In the genomic region with DNA sequence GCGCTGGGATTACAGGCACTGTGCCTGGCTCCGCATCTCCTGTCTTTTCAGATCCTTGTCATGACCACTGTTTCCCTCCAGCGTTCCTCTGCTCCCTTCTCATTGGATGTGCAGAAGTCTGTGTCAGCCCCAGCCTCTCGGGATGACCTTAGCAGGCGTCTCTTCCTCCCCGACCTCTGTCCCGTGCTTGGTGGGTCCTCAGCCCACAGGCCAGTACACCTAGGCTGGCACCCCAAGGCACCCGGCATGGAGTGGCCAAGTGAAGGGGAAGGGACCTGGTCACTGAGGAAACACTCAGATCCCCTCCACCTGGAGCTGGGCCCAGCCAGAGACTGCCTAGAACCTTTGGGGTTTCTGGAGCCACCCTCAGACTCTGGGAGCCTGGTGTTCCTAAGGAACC, we compare ENCODE assay signal across 19 cellular contexts. TPM values are rescaled to one million over a fixed set of nuclear protein-coding genes. Genes with fewer than 3 reads are reported as not detected.
DNase-seq lines count a peak whose midpoint lies in the region; ATAC-seq and TF ChIP-seq lines count a peak whose summit lies in the region.
"Had no signal": no experiment of that assay in that cellular context is flagged by ENCODE, and none has a peak within 500 bp of the region (broad histone marks: within the 10 kb centered on the region; RNA-seq: fewer than 3 reads in every experiment).

No MANE protein-coding gene starts in this region.

- intact Hi-C loops in natural killer cell (cut with micrococcal nuclease) = no loop called here

- no peaks in the 10 kb centered on the region for H3K4me1 ChIP-seq in neural progenitor cell
- no peaks in the 10 kb centered on the region for H3K4me1 ChIP-seq in osteoblast (ENCODE audit: insufficient read depth, low read length)
- H3K4me1 ChIP-seq: A549; BLaER1 treated with 17β-estradiol and CSF1 and Interleukin-3, amounts not matched to agents 10 nM and 100 nM; Caco-2 had no signal

- H3K4me3 Mint-ChIP-seq in neural progenitor cell (no peak overlapping the region), natural killer cell (no peak overlapping the region)
- no peak overlapping the region for H3K4me3 Mint-ChIP-seq in stimulated activated effector memory CD8-positive, alpha-beta T cell treated with anti-CD3 and anti-CD28 coated beads, Interleukin-12 subunit alpha, Interleukin-12 subunit beta, amount 100 ng/mL, for 72 hours
- H3K4me3 Mint-ChIP-seq: B cell; CD4-positive, alpha-beta T cell; CD8-positive, alpha-beta T cell had no signal

- no peaks in the 10 kb centered on the region for H3K9me3 Mint-ChIP-seq in neural progenitor cell
- H3K9me3 Mint-ChIP-seq in stimulated activated effector memory CD8-positive, alpha-beta T cell treated with anti-CD3 and anti-CD28 coated beads, Interleukin-12 subunit alpha, Interleukin-12 subunit beta, amount 100 ng/mL, for 72 hours = no peaks in the 10 kb centered on the region
- H3K9me3 Mint-ChIP-seq in natural killer cell = no peaks in the 10 kb centered on the region
- H3K9me3 Mint-ChIP-seq: CD4-positive, alpha-beta T cell; CD8-positive, alpha-beta T cell had no signal

- H4K20me1 ChIP-seq in neural progenitor cell (ENCODE audit: low read depth) (no peaks in the 10 kb centered on the region), osteoblast (ENCODE audit: insufficient read depth, low read length) (no peaks in the 10 kb centered on the region)
- H4K20me1 ChIP-seq: BLaER1 treated with 17β-estradiol and CSF1 and Interleukin-3, amounts not matched to agents 10 nM and 100 nM had no signal

- H3K79me2 ChIP-seq in neural progenitor cell (ENCODE audit: low read depth) (no peaks in the 10 kb centered on the region), osteoblast (ENCODE audit: insufficient read depth, low read length) (no peaks in the 10 kb centered on the region)

- H2AFZ ChIP-seq in neural progenitor cell (replicated peaks) (no peak overlapping the region), osteoblast (ENCODE audit: low read length) (no peak overlapping the region)

- H3K27ac Mint-ChIP-seq in neural progenitor cell (peak overlapping the region; percentile 23), natural killer cell (no peak overlapping the region)
- H3K27ac Mint-ChIP-seq in stimulated activated effector memory CD8-positive, alpha-beta T cell treated with anti-CD3 and anti-CD28 coated beads, Interleukin-12 subunit alpha, Interleukin-12 subunit beta, amount 100 ng/mL, for 72 hours = peak overlapping the region; percentile 54
- H3K27ac Mint-ChIP-seq: B cell; CD4-positive, alpha-beta T cell; CD8-positive, alpha-beta T cell had no signal

- H3K4me3 ChIP-seq in neural progenitor cell = no peak overlapping the region
- no peak overlapping the region for H3K4me3 ChIP-seq in osteoblast (ENCODE audit: insufficient read depth, low read length)
- H3K4me3 ChIP-seq: A549; BLaER1 treated with 17β-estradiol and CSF1 and Interleukin-3, amounts not matched to agents 10 nM and 100 nM; GM12878 had no signal

- no peaks in the 10 kb centered on the region for H3K36me3 ChIP-seq in neural progenitor cell
- no peaks in the 10 kb centered on the region for H3K36me3 ChIP-seq in osteoblast (ENCODE audit: insufficient read depth, low read length)
- H3K36me3 ChIP-seq: BLaER1 treated with 17β-estradiol and CSF1 and Interleukin-3, amounts not matched to agents 10 nM and 100 nM had no signal

- H3K27me3 Mint-ChIP-seq in neural progenitor cell (ENCODE audit: insufficient read depth, low read depth) (peaks cover 7% of the 10 kb centered on the region), natural killer cell (ENCODE audit: low read depth in 2 of 2) (peaks cover 7% of the 10 kb centered on the region in 2 donors)
- H3K27me3 Mint-ChIP-seq: CD4-positive, alpha-beta T cell had no signal

- ATAC-seq in stimulated activated effector memory CD8-positive, alpha-beta T cell treated with anti-CD3 and anti-CD28 coated beads, Interleukin-12 subunit alpha, Interleukin-12 subunit beta, amount 100 ng/mL, for 72 hours = no peak
- ATAC-seq in natural killer cell = no peak
- ATAC-seq: A549; CD8-positive, alpha-beta T cell; GM12878 had no signal

- no peaks in the 10 kb centered on the region for H3K27me3 ChIP-seq in neural progenitor cell
- no peaks in the 10 kb centered on the region for H3K27me3 ChIP-seq in osteoblast (ENCODE audit: insufficient read depth, low read length)
- H3K27me3 ChIP-seq: BLaER1 treated with 17β-estradiol and CSF1 and Interleukin-3, amounts not matched to agents 10 nM and 100 nM had no signal

- no peak overlapping the region for H3K9ac ChIP-seq in neural progenitor cell
- H3K9ac ChIP-seq: BLaER1 treated with 17β-estradiol and CSF1 and Interleukin-3, amounts not matched to agents 10 nM and 100 nM had no signal

- peaks cover 16% of the 10 kb centered on the region for H3K4me1 Mint-ChIP-seq in neural progenitor cell
- no peaks in the 10 kb centered on the region for H3K4me1 Mint-ChIP-seq in stimulated activated effector memory CD8-positive, alpha-beta T cell treated with anti-CD3 and anti-CD28 coated beads, Interleukin-12 subunit alpha, Interleukin-12 subunit beta, amount 100 ng/mL, for 72 hours
- H3K4me1 Mint-ChIP-seq in natural killer cell = no peaks in the 10 kb centered on the region
- H3K4me1 Mint-ChIP-seq: B cell had no signal

- DNase-seq in neural progenitor cell (ENCODE audit: low spot score) = no peak
- DNase-seq in osteoblast (ENCODE audit: insufficient read length, low spot score, missing footprints) = peak; percentile 62
- no peak for DNase-seq in stimulated activated effector memory CD8-positive, alpha-beta T cell treated with anti-CD3 and anti-CD28 coated beads, Interleukin-12 subunit alpha, Interleukin-12 subunit beta, amount 100 ng/mL, for 72 hours (ENCODE audit: low spot score in 2 of 2)
- no peak for DNase-seq in natural killer cell
- no peak for DNase-seq in GM10266 (ENCODE audit: extremely low spot score)
- DNase-seq: AML-193; Caco-2; Calu3; CD4-positive, alpha-beta T cell; CD8-positive, alpha-beta T cell; DMS79 treated with DMSO at 0.1 percent for 48 hours; GF-D8 had no signal

- no peak overlapping the region for H3K27ac ChIP-seq in neural progenitor cell
- no peak overlapping the region for H3K27ac ChIP-seq in osteoblast (ENCODE audit: low read depth, low read length)
- H3K27ac ChIP-seq: 22Rv1; A549; BLaER1 treated with 17β-estradiol and CSF1 and Interleukin-3, amounts not matched to agents 10 nM and 100 nM; C4-2B had no signal

- H3F3A ChIP-seq in neural progenitor cell (ENCODE audit: low read depth) = no peaks in the 10 kb centered on the region

- TF ChIP-seq CTCF in neural progenitor cell (IDR thresholded peaks at IDR 0.05) (no peak), osteoblast (IDR thresholded peaks at IDR 0.05; ENCODE audit: extremely low read depth, low read depth, low read length) (no peak), natural killer cell (IDR thresholded peaks at IDR 0.05) (no peak), GM10266 (IDR thresholded peaks at IDR 0.05; ENCODE audit: control insufficient read depth, insufficient read depth, low read depth, missing control alignments) (no peak)

- H3K4me2 ChIP-seq in neural progenitor cell (no peak overlapping the region), osteoblast (ENCODE audit: insufficient read depth, low read length) (no peak overlapping the region)
- H3K4me2 ChIP-seq: A549; BLaER1 treated with 17β-estradiol and CSF1 and Interleukin-3, amounts not matched to agents 10 nM and 100 nM had no signal

- H3K9me3 ChIP-seq in neural progenitor cell (ENCODE audit: low read depth) (no peaks in the 10 kb centered on the region), osteoblast (ENCODE audit: low read depth, low read length) (no peaks in the 10 kb centered on the region)
- H3K9me3 ChIP-seq: A549; BLaER1 treated with 17β-estradiol and CSF1 and Interleukin-3, amounts not matched to agents 10 nM and 100 nM; Caco-2 had no signal

- H3K36me3 Mint-ChIP-seq in neural progenitor cell (no peaks in the 10 kb centered on the region), natural killer cell (no peaks in the 10 kb centered on the region)
- H3K36me3 Mint-ChIP-seq in stimulated activated effector memory CD8-positive, alpha-beta T cell treated with anti-CD3 and anti-CD28 coated beads, Interleukin-12 subunit alpha, Interleukin-12 subunit beta, amount 100 ng/mL, for 72 hours = no peaks in the 10 kb centered on the region
- H3K36me3 Mint-ChIP-seq: CD8-positive, alpha-beta T cell had no signal

RNA-seq across cellular contexts. Expression of gene CLCNKB, which starts 2.4 kb away (rescaled TPM):
- total RNA-seq in neural progenitor cell (ENCODE audit: low replicate concordance) (0.97 and 2.7 TPM in 2 replicates), osteoblast (0.29 and 0.36 TPM in 2 replicates), natural killer cell (not detected)
- total RNA-seq: A172; B cell; Caco-2; Calu3; CD4-positive, alpha-beta T cell; CD8-positive, alpha-beta T cell; GM12878 had no signal

RNA-seq across cellular contexts. Expression of gene CLCNKA, which starts 19.4 kb away (rescaled TPM):
- total RNA-seq in neural progenitor cell (ENCODE audit: low replicate concordance) (not detected in 2 replicates), osteoblast (not detected in 2 replicates), natural killer cell (under 1 TPM in 2 of 3 donors, not detected in 1; 0.16 to 0.33 TPM)
- total RNA-seq: A172; B cell; Caco-2; Calu3; CD4-positive, alpha-beta T cell; CD8-positive, alpha-beta T cell; GM12878 had no signal

RNA-seq across cellular contexts. Expression of gene HSPB7, which starts 23.4 kb away (rescaled TPM):
- total RNA-seq in neural progenitor cell (ENCODE audit: low replicate concordance) = not detected in 2 replicates
- 4.1 and 6.9 TPM in 2 replicates for total RNA-seq in osteoblast
- total RNA-seq in natural killer cell = not detected
- total RNA-seq: A172; B cell; Caco-2; Calu3; CD4-positive, alpha-beta T cell; CD8-positive, alpha-beta T cell; GM12878 had no signal

RNA-seq across cellular contexts. Expression of gene FAM131C, which starts 32.3 kb away (rescaled TPM):
- 0.13 and 2.6 TPM in 2 replicates for total RNA-seq in neural progenitor cell (ENCODE audit: low replicate concordance)
- total RNA-seq in osteoblast = 0.36 TPM in 1 of 2 replicates, not detected in the other
- total RNA-seq in natural killer cell = not detected
- total RNA-seq: CD4-positive, alpha-beta T cell; CD8-positive, alpha-beta T cell; GM12878 had no signal

RNA-seq across cellular contexts. Expression of gene SRARP, which starts 37.2 kb away (rescaled TPM):
- total RNA-seq in neural progenitor cell (ENCODE audit: low replicate concordance) = not detected in 2 replicates
- not detected in 2 replicates for total RNA-seq in osteoblast
- total RNA-seq in natural killer cell = not detected
- total RNA-seq: A172; B cell; Calu3; CD4-positive, alpha-beta T cell; CD8-positive, alpha-beta T cell; GM12878 had no signal

Comparison
In these comparisons a context has a peak if more than half of its experiments do, and no peak if none do; other contexts are left out.
1. H3K27ac Mint-ChIP-seq: peak in neural progenitor cell (single experiment) and stimulated activated effector memory CD8-positive, alpha-beta T cell treated with anti-CD3 and anti-CD28 coated beads, Interleukin-12 subunit alpha, Interleukin-12 subunit beta, amount 100 ng/mL, for 72 hours (single experiment); none in natural killer cell (0 of 2).